In genomic region chr14:94650444-94650775, GRCh38 we compare ENCODE assay signal across 1 cellular context.
TF ChIP-seq lines count a peak whose summit lies in the region.

No MANE protein-coding gene starts in this region.

TF ChIP-seq in H1, 55 proteins besides CTCF, POLR2A, EP300 and RAD21 (continued from another document):
- TF ChIP-seq CHD7 (IDR thresholded peaks at IDR 0.05; ENCODE audit: insufficient replicate concordance, low read length), result no peak
- no peak for TF ChIP-seq SP2 (IDR thresholded peaks at IDR 0.05; ENCODE audit: low read length)
- no peak for TF ChIP-seq FOSL1 (IDR thresholded peaks at IDR 0.05; ENCODE audit: insufficient read depth, low read depth, low read length)
- no peak for TF ChIP-seq CEBPB (IDR thresholded peaks at IDR 0.05; ENCODE audit: low read depth, low read length)
- TF ChIP-seq HDAC6 (IDR thresholded peaks at IDR 0.05; ENCODE audit: low read depth, low read length), result no peak
- TF ChIP-seq GABPA (IDR thresholded peaks at IDR 0.05; ENCODE audit: borderline replicate concordance, insufficient read depth, low read length), result no peak
